ENCODE assay signal across 17 cellular contexts in the genomic region with DNA sequence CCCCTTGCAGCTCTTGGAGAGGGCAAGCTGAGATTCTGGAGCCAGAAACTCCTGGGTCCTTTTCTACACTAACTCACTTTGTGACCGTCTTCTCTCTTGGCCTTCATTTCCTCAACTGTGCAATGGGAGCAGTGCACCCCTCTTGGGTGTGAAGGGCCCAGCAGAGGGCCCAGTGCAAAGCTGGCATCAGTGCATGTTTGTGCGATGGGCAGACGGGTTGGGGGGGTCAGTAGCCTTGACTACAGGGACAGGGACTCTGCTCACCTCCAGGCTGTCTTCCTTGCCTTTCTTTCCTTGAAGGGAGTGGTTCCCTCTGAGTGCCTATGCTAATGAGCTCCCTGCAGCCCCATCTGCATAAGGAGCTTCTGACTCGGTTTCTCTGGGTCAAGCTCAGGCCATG. TPM values are rescaled to one million over a fixed set of nuclear protein-coding genes. Genes with fewer than 3 reads are reported as not detected.
DNase-seq lines count a peak whose midpoint lies in the region; ATAC-seq, FAIRE-seq and TF ChIP-seq lines count a peak whose summit lies in the region.
"Had no signal": no experiment of that assay in that cellular context is flagged by ENCODE, and none has a peak within 500 bp of the region (broad histone marks: within the 10 kb centered on the region; RNA-seq: fewer than 3 reads in every experiment).

No MANE protein-coding gene starts in this region.

- H3K9me3 ChIP-seq in SJCRH30 (replicated peaks), result no peaks in the 10 kb centered on the region
- no peaks in the 10 kb centered on the region for H3K9me3 ChIP-seq in pancreas
- no peaks in the 10 kb centered on the region for H3K9me3 ChIP-seq in WERI-Rb-1 (ENCODE audit: severe bottlenecking)
- H3K9me3 ChIP-seq: breast epithelium, MG63 had no signal

- peak in 1 of 2 experiments; percentile 11 for DNase-seq in SJCRH30
- no peak for DNase-seq in pancreas
- no peak for DNase-seq in urothelium cell line (ENCODE audit: low spot score)
- DNase-seq in C1 segment of cervical spinal cord (lab: John Stamatoyannopoulos, UW), result no peak
- no peak for DNase-seq in WERI-Rb-1
- DNase-seq: activated CD4-positive, alpha-beta T cell treated with anti-CD3 and anti-CD28 coated beads, Interleukin-2, amount 50 U/mL, for 48 hours; activated effector memory CD4-positive, alpha-beta T cell treated with anti-CD3 and anti-CD28 coated beads, Interleukin-2, amount 50 U/mL, for 16 hours; CD8-positive, alpha-beta T cell; H9; T-helper 9 cell had no signal

- no peaks in the 10 kb centered on the region for H3K36me3 Mint-ChIP-seq in dendritic cell treated with granulocyte-macrophage colony-stimulating factor and Interleukin-4, amounts not matched to agents 40 ng/mL and 50 ng/mL, for 4 days (ENCODE audit: low read depth)
- H3K36me3 Mint-ChIP-seq: CD8-positive, alpha-beta T cell had no signal

- peaks cover 33% of the 10 kb centered on the region for H3K27me3 Mint-ChIP-seq in dendritic cell treated with granulocyte-macrophage colony-stimulating factor and Interleukin-4, amounts not matched to agents 40 ng/mL and 50 ng/mL, for 4 days

- TF ChIP-seq CTCF in pancreas (IDR thresholded peaks at IDR 0.05) (no peak), WERI-Rb-1 (IDR thresholded peaks at IDR 0.05; ENCODE audit: low read depth, low read length) (no peak)

- intact Hi-C loops in dendritic cell treated with granulocyte-macrophage colony-stimulating factor and Interleukin-4, amounts not matched to agents 40 ng/mL and 50 ng/mL, for 4 days (cut with micrococcal nuclease), result no loop called here
- intact Hi-C loops in pancreas (cut with DNase I), result no loop called here

- H3K4me3 ChIP-seq in SJCRH30, result peak overlapping the region; percentile 1; the same call in 1 of the 2 replicates
- no peak overlapping the region for H3K4me3 ChIP-seq in pancreas
- no peak overlapping the region for H3K4me3 ChIP-seq in WERI-Rb-1 (ENCODE audit: low read depth, low read length)
- H3K4me3 ChIP-seq: breast epithelium, MG63 had no signal

- ATAC-seq in pancreas (no peak), HG03442 (IDR thresholded peaks at IDR 0.05; ENCODE audit: unreplicated experiment) (no peak)
- ATAC-seq: CD8-positive, alpha-beta T cell had no signal

- 66 to 75% methylated on average over 4 of the region's 4 CpGs for WGBS in pancreas, 2 donors

- H3K4me1 Mint-ChIP-seq in dendritic cell treated with granulocyte-macrophage colony-stimulating factor and Interleukin-4, amounts not matched to agents 40 ng/mL and 50 ng/mL, for 4 days (ENCODE audit: low read depth), result peaks cover 28% of the 10 kb centered on the region

- H3K27ac ChIP-seq in SJCRH30, result peak overlapping the region; percentile 35; the same call in 1 of the 2 replicates
- H3K27ac ChIP-seq in pancreas, result peak overlapping the region; percentile 52 to 83 (median 66)
- no peak overlapping the region for H3K27ac ChIP-seq in WERI-Rb-1

- FAIRE-seq in pancreas (lab: Jason Lieb, UNC) (no peak), urothelium cell line (lab: Jason Lieb, UNC) (peak; percentile 68)
- FAIRE-seq: endometrium, GM18507 had no signal

- H3K27me3 ChIP-seq in SJCRH30 (no peaks in the 10 kb centered on the region), pancreas (no peaks in the 10 kb centered on the region), WERI-Rb-1 (ENCODE audit: insufficient read depth, low read depth, severe bottlenecking) (no peaks in the 10 kb centered on the region)
- H3K27me3 ChIP-seq: breast epithelium, MG63 had no signal

- H3K27ac Mint-ChIP-seq in dendritic cell treated with granulocyte-macrophage colony-stimulating factor and Interleukin-4, amounts not matched to agents 40 ng/mL and 50 ng/mL, for 4 days, result peak overlapping the region; percentile 5
- H3K27ac Mint-ChIP-seq: CD8-positive, alpha-beta T cell; H9 had no signal

- H3K4me3 Mint-ChIP-seq in dendritic cell treated with granulocyte-macrophage colony-stimulating factor and Interleukin-4, amounts not matched to agents 40 ng/mL and 50 ng/mL, for 4 days, result no peak overlapping the region
- H3K4me3 Mint-ChIP-seq: CD8-positive, alpha-beta T cell; H9 had no signal

- H3K9me3 Mint-ChIP-seq in dendritic cell treated with granulocyte-macrophage colony-stimulating factor and Interleukin-4, amounts not matched to agents 40 ng/mL and 50 ng/mL, for 4 days, result no peaks in the 10 kb centered on the region
- H3K9me3 Mint-ChIP-seq: CD8-positive, alpha-beta T cell; H9 had no signal

- no peaks in the 10 kb centered on the region for H3K36me3 ChIP-seq in SJCRH30
- no peaks in the 10 kb centered on the region for H3K36me3 ChIP-seq in pancreas
- no peaks in the 10 kb centered on the region for H3K36me3 ChIP-seq in WERI-Rb-1
- H3K36me3 ChIP-seq: breast epithelium, MG63 had no signal

- H3K4me1 ChIP-seq in SJCRH30 (peaks cover 44% of the 10 kb centered on the region), pancreas (peaks cover 9 to 18% (median 16%) of the 10 kb centered on the region in 3 donors)

RNA-seq across cellular contexts. Expression of a gene that starts 51.0 kb away (rescaled TPM):
- total RNA-seq in SJCRH30 (2014; rRNA removed; shearing (Covaris generic)), result 0.18 and 0.32 TPM in 2 replicates
- 1 to 10 TPM; 1.2 to 3.0 (median 1.6) TPM for total RNA-seq in pancreas
- 1 to 10 TPM; 2.9 to 8.3 TPM for polyA plus RNA-seq in pancreas
- total RNA-seq: RPMI7951 had no signal
